9 cellular contexts compared by ENCODE assay signal in genomic region chr18:3592864-3593263, GRCh38.
DNase-seq lines count a peak whose midpoint lies in the region; ATAC-seq and TF ChIP-seq lines count a peak whose summit lies in the region.
"Had no signal": no experiment of that assay in that cellular context is flagged by ENCODE, and none has a peak within 500 bp of the region (broad histone marks: within the 10 kb centered on the region; RNA-seq: fewer than 3 reads in every experiment).

No MANE protein-coding gene starts in this region.

- peaks cover 5% of the 10 kb centered on the region for H3K27me3 Mint-ChIP-seq in CD4-positive, CD25-positive, alpha-beta regulatory T cell

- H3K9me3 ChIP-seq in CD4-positive, CD25-positive, alpha-beta regulatory T cell (ENCODE audit: control insufficient read depth in 2 of 2, low read length in 2 of 2), result no peaks in the 10 kb centered on the region
- H3K9me3 ChIP-seq in Peyer's patch, result no peaks in the 10 kb centered on the region
- H3K9me3 ChIP-seq in ovary, result no peaks in the 10 kb centered on the region

- no peak for TF ChIP-seq CTCF in Peyer's patch (IDR thresholded peaks at IDR 0.05)
- no peak for TF ChIP-seq CTCF in ovary (IDR thresholded peaks at IDR 0.05)

- no peaks in the 10 kb centered on the region for H3K36me3 ChIP-seq in CD4-positive, CD25-positive, alpha-beta regulatory T cell (ENCODE audit: control insufficient read depth, insufficient read depth, low read length)
- H3K36me3 ChIP-seq in Peyer's patch (no peaks in the 10 kb centered on the region), ovary (no peaks in the 10 kb centered on the region)

- peak overlapping the region; percentile 94 for H3K4me3 ChIP-seq in CD4-positive, CD25-positive, alpha-beta regulatory T cell (ENCODE audit: low read depth, low read length)
- H3K4me3 ChIP-seq in Peyer's patch, result no peak overlapping the region
- H3K4me3 ChIP-seq in ovary, result no peak overlapping the region

- peaks cover 16 to 54% (median 38%) of the 10 kb centered on the region in 4 donors for H3K4me1 Mint-ChIP-seq in CD4-positive, CD25-positive, alpha-beta regulatory T cell

- peaks cover 46% of the 10 kb centered on the region for H3K4me1 ChIP-seq in CD4-positive, CD25-positive, alpha-beta regulatory T cell (ENCODE audit: control insufficient read depth, insufficient read depth, low read length, poor library complexity, severe bottlenecking)
- peaks cover 12 to 41% (median 28%) of the 10 kb centered on the region in 4 donors for H3K4me1 ChIP-seq in Peyer's patch
- peaks cover 14% of the 10 kb centered on the region for H3K4me1 ChIP-seq in ovary (ENCODE audit: insufficient read depth)

- peak overlapping the region; percentile 98 for H3K27ac ChIP-seq in CD4-positive, CD25-positive, alpha-beta regulatory T cell (ENCODE audit: insufficient read depth, low read length, poor library complexity, severe bottlenecking)
- H3K27ac ChIP-seq in Peyer's patch, result peak overlapping the region; percentile 95 to 99 (median 96)
- H3K27ac ChIP-seq in epithelial cell of prostate, result peak overlapping the region; percentile 99
- peak overlapping the region; percentile 74 to 86 for H3K27ac ChIP-seq in ovary

- intact Hi-C loops in ovary (cut with DNase I), result loop anchor here in 3 of 4 donors (5.0 to 10.0 kb wide), 4 partner anchors 72 to 146 kb away; partner anchors contain the start of gene TGIF1 (in 1 of the 3)
- intact Hi-C loops in left colon (cut with DNase I, micrococcal nuclease), result loop anchor here (5.0 to 10.0 kb wide), 2 partner anchors 138 to 141 kb away; partner anchors contain the start of gene TGIF1 (in 2 of the 2)

- no peaks in the 10 kb centered on the region for H3K9me3 Mint-ChIP-seq in CD4-positive, CD25-positive, alpha-beta regulatory T cell

- no peak for DNase-seq in CD4-positive, CD25-positive, alpha-beta regulatory T cell
- no peak for DNase-seq in Peyer's patch
- DNase-seq in epithelial cell of prostate (ENCODE audit: low read depth, low spot score), result no peak
- DNase-seq in ovary, result no peak
- no peak for DNase-seq in COLO829 (ENCODE audit: low spot score)
- DNase-seq in left colon, result no peak
- DNase-seq in NCI-H226, result no peak
- DNase-seq: foreskin melanocyte had no signal

- ATAC-seq in CD4-positive, CD25-positive, alpha-beta regulatory T cell (ENCODE audit: low read depth in 2 of 2), result no peak
- ATAC-seq in left colon (no peak), HG03280 (IDR thresholded peaks at IDR 0.05; ENCODE audit: unreplicated experiment) (no peak)

- H3K4me3 Mint-ChIP-seq in CD4-positive, CD25-positive, alpha-beta regulatory T cell, result peak overlapping the region; percentile 94 to 99 (median 97)

- H3K27me3 ChIP-seq in CD4-positive, CD25-positive, alpha-beta regulatory T cell (ENCODE audit: control insufficient read depth, insufficient read depth, low read length), result no peaks in the 10 kb centered on the region
- H3K27me3 ChIP-seq in Peyer's patch (no peaks in the 10 kb centered on the region), ovary (no peaks in the 10 kb centered on the region)

- TF ChIP-seq POLR2A in Peyer's patch (IDR thresholded peaks at IDR 0.05) (no peak), ovary (IDR thresholded peaks at IDR 0.05) (no peak)

- H3K27ac Mint-ChIP-seq in CD4-positive, CD25-positive, alpha-beta regulatory T cell, result peak overlapping the region; percentile 98 to 100 (median 99)

- 59 to 64% (median 63%) methylated on average over 6 of the region's 6 CpGs for WGBS in ovary, 3 donors

- peaks cover 14% of the 10 kb centered on the region for H3K36me3 Mint-ChIP-seq in CD4-positive, CD25-positive, alpha-beta regulatory T cell

- no peak for TF ChIP-seq EP300 in ovary (IDR thresholded peaks at IDR 0.05)
